ENCODE assay signal across 27 cellular contexts in genomic region chr11:90192869-90193582, GRCh38. TPM values are rescaled to one million over a fixed set of nuclear protein-coding genes. Genes with fewer than 3 reads are reported as not detected.
DNase-seq lines count a peak whose midpoint lies in the region; ATAC-seq, FAIRE-seq and TF ChIP-seq lines count a peak whose summit lies in the region.
"Had no signal": no experiment of that assay in that cellular context is flagged by ENCODE, and none has a peak within 500 bp of the region (broad histone marks: within the 10 kb centered on the region; RNA-seq: fewer than 3 reads in every experiment).

No MANE protein-coding gene starts in this region.

- peaks cover 0 to 10% (median 2%) of the 10 kb centered on the region in 5 donors for H3K36me3 Mint-ChIP-seq in naive thymus-derived CD4-positive, alpha-beta T cell
- H3K36me3 Mint-ChIP-seq in T-helper 2 cell treated with Interferon-gamma antibody and Interleukin-4, amounts not matched to agents 5 μg/mL and 100 μg/mL, for 36 hours (ENCODE audit: low read depth) = peaks cover 9% of the 10 kb centered on the region

- H3K27ac ChIP-seq in VCaP = peak overlapping the region; percentile 59; the same call in 1 of the 2 replicates
- H3K27ac ChIP-seq in naive thymus-derived CD4-positive, alpha-beta T cell (ENCODE audit: low read depth, low read length) = no peak overlapping the region
- H3K27ac ChIP-seq: KMS-11 had no signal

- H3K27me3 Mint-ChIP-seq in naive thymus-derived CD4-positive, alpha-beta T cell = no peaks in the 10 kb centered on the region
- H3K27me3 Mint-ChIP-seq in T-helper 2 cell treated with Interferon-gamma antibody and Interleukin-4, amounts not matched to agents 5 μg/mL and 100 μg/mL, for 36 hours (ENCODE audit: low read depth) = no peaks in the 10 kb centered on the region
- H3K27me3 Mint-ChIP-seq: CD4-positive, alpha-beta memory T cell; IgD-negative memory B cell had no signal

- intact Hi-C loops in naive thymus-derived CD4-positive, alpha-beta T cell (cut with micrococcal nuclease) = no loop called here

- no peak overlapping the region for H3K4me3 Mint-ChIP-seq in naive thymus-derived CD4-positive, alpha-beta T cell
- no peak overlapping the region for H3K4me3 Mint-ChIP-seq in T-helper 2 cell treated with Interferon-gamma antibody and Interleukin-4, amounts not matched to agents 5 μg/mL and 100 μg/mL, for 36 hours
- H3K4me3 Mint-ChIP-seq: CD4-positive, alpha-beta memory T cell; IgD-negative memory B cell had no signal

- POLR2A ChIA-PET in naive thymus-derived CD4-positive, alpha-beta T cell (lab: Charles Lee) = no interaction called here

- H3K4me1 ChIP-seq in naive thymus-derived CD4-positive, alpha-beta T cell (ENCODE audit: control insufficient read depth in 2 of 2, insufficient read depth in 2 of 2, low read length in 2 of 2) = no peaks in the 10 kb centered on the region

- FAIRE-seq in G401.6 (lab: Jason Lieb, UNC) (peak; percentile 11), GM18507 (lab: Jason Lieb, UNC) (peak; percentile 49)
- FAIRE-seq: GM12892, GM19239, H1 had no signal

- CTCF ChIA-PET in naive thymus-derived CD4-positive, alpha-beta T cell (lab: Charles Lee) = interaction anchor here (1.0 kb wide), 1 partner anchor 12 kb away, joined by 3 read pairs; no protein-coding TSS in a partner anchor

- no peaks in the 10 kb centered on the region for H3K27me3 ChIP-seq in naive thymus-derived CD4-positive, alpha-beta T cell (ENCODE audit: control insufficient read depth in 2 of 2, insufficient read depth in 2 of 2, low read length in 2 of 2)

- H3K9me3 ChIP-seq in naive thymus-derived CD4-positive, alpha-beta T cell (ENCODE audit: control insufficient read depth in 2 of 3, low read length in 3 of 3) = no peaks in the 10 kb centered on the region
- H3K9me3 ChIP-seq: Caco-2 had no signal

- peaks cover 0 to 5% (median 0%) of the 10 kb centered on the region in 7 donors for H3K4me1 Mint-ChIP-seq in naive thymus-derived CD4-positive, alpha-beta T cell
- H3K4me1 Mint-ChIP-seq in T-helper 2 cell treated with Interferon-gamma antibody and Interleukin-4, amounts not matched to agents 5 μg/mL and 100 μg/mL, for 36 hours (ENCODE audit: low read depth) = no peaks in the 10 kb centered on the region
- H3K4me1 Mint-ChIP-seq: CD4-positive, alpha-beta memory T cell had no signal

- DNase-seq in GM18507 (ENCODE audit: extremely low spot score, insufficient read length, low read depth) (no peak), HT-29 (ENCODE audit: low spot score) (no peak)
- no peak for DNase-seq in naive thymus-derived CD4-positive, alpha-beta T cell
- no peak for DNase-seq in T-helper 2 cell treated with Interferon-gamma antibody and Interleukin-4, amounts not matched to agents 5 μg/mL and 100 μg/mL, for 36 hours (ENCODE audit: low spot score)
- DNase-seq: C1 segment of cervical spinal cord; Caco-2; CD4-positive, alpha-beta memory T cell; GDM1; HCEC 1CT; MM.1S; NCI-H1417 treated with DMSO at 0.1 percent for 48 hours; NCI-H1694 treated with DMSO at 0.1 percent for 48 hours; NCI-H2081; NCI-H2227 treated with DMSO at 0.1 percent for 48 hours; NCI-H526 treated with DMSO at 0.1 percent for 48 hours; Right ventricle myocardium superior; RPMI8226 had no signal

- peak; percentile 51 for ATAC-seq in HG02678 (IDR thresholded peaks at IDR 0.05; ENCODE audit: unreplicated experiment)
- ATAC-seq in GM18502 (IDR thresholded peaks at IDR 0.05; ENCODE audit: poor library complexity, unreplicated experiment) = no peak
- ATAC-seq in naive thymus-derived CD4-positive, alpha-beta T cell = no peak

- no peak overlapping the region for H3K4me3 ChIP-seq in naive thymus-derived CD4-positive, alpha-beta T cell (ENCODE audit: low read length)

- H3K9me3 Mint-ChIP-seq in naive thymus-derived CD4-positive, alpha-beta T cell = no peaks in the 10 kb centered on the region
- no peaks in the 10 kb centered on the region for H3K9me3 Mint-ChIP-seq in T-helper 2 cell treated with Interferon-gamma antibody and Interleukin-4, amounts not matched to agents 5 μg/mL and 100 μg/mL, for 36 hours
- H3K9me3 Mint-ChIP-seq: CD4-positive, alpha-beta memory T cell; IgD-negative memory B cell had no signal

- no peak for TF ChIP-seq CTCF in VCaP (conservative IDR thresholded peaks at IDR 0.05)

- peak overlapping the region in 2 of 9 donors; percentile 15 to 45 for H3K27ac Mint-ChIP-seq in naive thymus-derived CD4-positive, alpha-beta T cell
- H3K27ac Mint-ChIP-seq in T-helper 2 cell treated with Interferon-gamma antibody and Interleukin-4, amounts not matched to agents 5 μg/mL and 100 μg/mL, for 36 hours = no peak overlapping the region
- H3K27ac Mint-ChIP-seq: IgD-negative memory B cell had no signal

- H3K36me3 ChIP-seq in naive thymus-derived CD4-positive, alpha-beta T cell (ENCODE audit: control insufficient read depth in 2 of 3, insufficient read depth in 3 of 3, low read length in 3 of 3) = no peaks in the 10 kb centered on the region

RNA-seq across cellular contexts. Expression of gene CHORDC1, which starts 29.8 kb away (rescaled TPM):
- 18.6 and 25.6 TPM in 2 replicates for total RNA-seq in HT-29 (2014; rRNA removed; shearing (Covaris generic))
- 10 to 100 TPM; 64.0 to 77.3 (median 66.5) TPM for total RNA-seq in naive thymus-derived CD4-positive, alpha-beta T cell
- 10 to 100 TPM; 16.6 to 28.3 TPM for polyA plus RNA-seq in naive thymus-derived CD4-positive, alpha-beta T cell

RNA-seq across cellular contexts. Expression of gene NAALAD2, which starts 58.6 kb away (rescaled TPM):
- not detected in 2 replicates for total RNA-seq in HT-29 (2014; rRNA removed; shearing (Covaris generic))
- total RNA-seq in naive thymus-derived CD4-positive, alpha-beta T cell = not detected
- not detected for polyA plus RNA-seq in naive thymus-derived CD4-positive, alpha-beta T cell
- total RNA-seq: CD4-positive, alpha-beta memory T cell; NCI-H460 had no signal
- polyA plus RNA-seq: IgD-negative memory B cell had no signal
